Comparison of ENCODE assay signal across 12 cellular contexts in the genomic region with DNA sequence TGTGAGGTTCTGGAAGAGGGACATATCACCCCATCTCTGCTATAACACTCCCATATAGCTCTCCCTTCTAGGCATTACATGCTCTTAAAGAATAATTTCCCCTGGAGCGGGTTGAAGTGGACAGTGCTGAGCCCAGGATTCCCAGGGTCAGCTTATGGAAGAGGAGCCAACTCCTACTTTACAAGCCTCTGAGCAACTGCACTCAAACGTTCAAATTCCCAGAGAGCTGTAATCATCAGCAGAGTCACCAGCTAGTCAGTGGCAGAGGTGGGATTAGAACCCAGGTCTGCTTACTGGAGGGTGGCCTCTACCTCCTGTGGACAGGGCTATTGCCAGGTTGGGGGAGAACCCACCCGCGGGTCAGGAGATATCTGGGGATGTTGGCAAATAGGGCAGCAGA. TPM values are rescaled to one million over a fixed set of nuclear protein-coding genes. Genes with fewer than 3 reads are reported as not detected.
DNase-seq lines count a peak whose midpoint lies in the region; ATAC-seq and TF ChIP-seq lines count a peak whose summit lies in the region.
"Had no signal": no experiment of that assay in that cellular context is flagged by ENCODE, and none has a peak within 500 bp of the region (broad histone marks: within the 10 kb centered on the region; RNA-seq: fewer than 3 reads in every experiment).

No MANE protein-coding gene starts in this region.

- DNase-seq in activated CD4-positive, alpha-beta memory T cell treated with anti-CD3 and anti-CD28 coated beads, Interleukin-2, amount 10 ng/mL, durations not matched to agents 7 days and 5 days: no peak
- no peak for DNase-seq in activated CD4-positive, alpha-beta memory T cell treated with anti-CD3 and anti-CD28 coated beads for 36 hours
- no peak for DNase-seq in mesothelial cell of epicardium (ENCODE audit: low spot score in 2 of 2, unreplicated experiment in 2 of 2)
- no peak for DNase-seq in tibial artery
- DNase-seq in NCI-H2029 treated with DMSO at 0.1 percent for 48 hours (lab: John Stamatoyannopoulos, UW): no peak
- DNase-seq: AML-193; islet precursor cell; NCI-H1930; stimulated activated CD4-positive, alpha-beta T cell treated with anti-CD3 and anti-CD28 coated beads, Interleukin-15, amount 100 ng/mL, for 24 hours had no signal

- peak overlapping the region; percentile 74 to 92 for H3K4me3 ChIP-seq in tibial artery

- H3K27ac Mint-ChIP-seq in activated CD4-positive, alpha-beta memory T cell treated with anti-CD3 and anti-CD28 coated beads, Interleukin-2, amount 10 ng/mL, durations not matched to agents 7 days and 5 days: no peak overlapping the region
- no peak overlapping the region for H3K27ac Mint-ChIP-seq in activated CD4-positive, alpha-beta memory T cell treated with anti-CD3 and anti-CD28 coated beads for 36 hours
- H3K27ac Mint-ChIP-seq in brain: peak overlapping the region in 4 of 5 experiments; percentile 21 to 95 (median 70)
- H3K27ac Mint-ChIP-seq in mesothelial cell of epicardium: no peak overlapping the region

- H3K4me1 Mint-ChIP-seq in activated CD4-positive, alpha-beta memory T cell treated with anti-CD3 and anti-CD28 coated beads, Interleukin-2, amount 10 ng/mL, durations not matched to agents 7 days and 5 days: peaks cover 9% of the 10 kb centered on the region
- H3K4me1 Mint-ChIP-seq in activated CD4-positive, alpha-beta memory T cell treated with anti-CD3 and anti-CD28 coated beads for 36 hours (ENCODE audit: low read depth): no peaks in the 10 kb centered on the region
- peaks cover 57% of the 10 kb centered on the region for H3K4me1 Mint-ChIP-seq in brain
- peaks cover 11% of the 10 kb centered on the region for H3K4me1 Mint-ChIP-seq in mesothelial cell of epicardium

- no peaks in the 10 kb centered on the region for H3K9me3 Mint-ChIP-seq in activated CD4-positive, alpha-beta memory T cell treated with anti-CD3 and anti-CD28 coated beads, Interleukin-2, amount 10 ng/mL, durations not matched to agents 7 days and 5 days
- no peaks in the 10 kb centered on the region for H3K9me3 Mint-ChIP-seq in activated CD4-positive, alpha-beta memory T cell treated with anti-CD3 and anti-CD28 coated beads for 36 hours
- H3K9me3 Mint-ChIP-seq in brain (peaks cover 0 to 7% (median 0%) of the 10 kb centered on the region in 5 experiments), mesothelial cell of epicardium (no peaks in the 10 kb centered on the region)

- H3K9me3 ChIP-seq in tibial artery: no peaks in the 10 kb centered on the region

- H3K27ac ChIP-seq in tibial artery: peak overlapping the region; percentile 87 to 88

- TF ChIP-seq CTCF in brain (conservative IDR thresholded peaks at IDR 0.05): no peak
- TF ChIP-seq CTCF in mesothelial cell of epicardium (IDR thresholded peaks at IDR 0.05; ENCODE audit: unreplicated experiment): no peak
- no peak for TF ChIP-seq CTCF in tibial artery (IDR thresholded peaks at IDR 0.05)

- POLR2A ChIA-PET in activated CD4-positive, alpha-beta memory T cell treated with anti-CD3 and anti-CD28 coated beads, Interleukin-2, amount 10 ng/mL, durations not matched to agents 7 days and 5 days (lab: Charles Lee): no interaction called here
- POLR2A ChIA-PET in activated CD4-positive, alpha-beta memory T cell treated with anti-CD3 and anti-CD28 coated beads for 36 hours (lab: Charles Lee): interaction anchor here (0.6 kb wide), 1 partner anchor 509 kb away, joined by 4 read pairs; no protein-coding TSS in a partner anchor

- no peaks in the 10 kb centered on the region for H3K36me3 Mint-ChIP-seq in activated CD4-positive, alpha-beta memory T cell treated with anti-CD3 and anti-CD28 coated beads, Interleukin-2, amount 10 ng/mL, durations not matched to agents 7 days and 5 days (ENCODE audit: low read depth)
- no peaks in the 10 kb centered on the region for H3K36me3 Mint-ChIP-seq in activated CD4-positive, alpha-beta memory T cell treated with anti-CD3 and anti-CD28 coated beads for 36 hours
- peaks cover 3% of the 10 kb centered on the region for H3K36me3 Mint-ChIP-seq in brain
- no peaks in the 10 kb centered on the region for H3K36me3 Mint-ChIP-seq in mesothelial cell of epicardium

- peaks cover 0 to 68% (median 54%) of the 10 kb centered on the region in 4 donors for H3K4me1 ChIP-seq in tibial artery

- H3K4me3 Mint-ChIP-seq in activated CD4-positive, alpha-beta memory T cell treated with anti-CD3 and anti-CD28 coated beads, Interleukin-2, amount 10 ng/mL, durations not matched to agents 7 days and 5 days: peak overlapping the region; percentile 29
- H3K4me3 Mint-ChIP-seq in activated CD4-positive, alpha-beta memory T cell treated with anti-CD3 and anti-CD28 coated beads for 36 hours: no peak overlapping the region
- H3K4me3 Mint-ChIP-seq in brain: peak overlapping the region; percentile 69 to 92 (median 78)
- peak overlapping the region; percentile 66 for H3K4me3 Mint-ChIP-seq in mesothelial cell of epicardium

- ATAC-seq in HG02759 (IDR thresholded peaks at IDR 0.05; ENCODE audit: unreplicated experiment): no peak
- no peak for ATAC-seq in HG03521 (IDR thresholded peaks at IDR 0.05; ENCODE audit: unreplicated experiment)

- no peaks in the 10 kb centered on the region for H3K27me3 ChIP-seq in tibial artery

- CTCF ChIA-PET in activated CD4-positive, alpha-beta memory T cell treated with anti-CD3 and anti-CD28 coated beads, Interleukin-2, amount 10 ng/mL, durations not matched to agents 7 days and 5 days (lab: Charles Lee): interaction anchor here (1.1 to 1.3 kb wide), 2 partner anchors 55 to 181 kb away, joined by 3 to 4 read pairs; no protein-coding TSS in a partner anchor
- CTCF ChIA-PET in activated CD4-positive, alpha-beta memory T cell treated with anti-CD3 and anti-CD28 coated beads for 36 hours (lab: Charles Lee): interaction anchor here (0.7 kb wide), 1 partner anchor 196 kb away, joined by 3 read pairs; no protein-coding TSS in a partner anchor

- intact Hi-C loops in activated CD4-positive, alpha-beta memory T cell treated with anti-CD3 and anti-CD28 coated beads for 36 hours (cut with micrococcal nuclease): loop anchor here (5.0 kb wide), 1 partner anchor 55 kb away; no protein-coding TSS in a partner anchor
- intact Hi-C loops in tibial artery (cut with DNase I; ENCODE audit: low total_unique reads): loop anchor here (5.0 kb wide), 1 partner anchor 55 kb away; no protein-coding TSS in a partner anchor

- no peaks in the 10 kb centered on the region for H3K36me3 ChIP-seq in tibial artery

- peaks cover 46% of the 10 kb centered on the region for H3K27me3 Mint-ChIP-seq in activated CD4-positive, alpha-beta memory T cell treated with anti-CD3 and anti-CD28 coated beads, Interleukin-2, amount 10 ng/mL, durations not matched to agents 7 days and 5 days
- peaks cover 33% of the 10 kb centered on the region for H3K27me3 Mint-ChIP-seq in activated CD4-positive, alpha-beta memory T cell treated with anti-CD3 and anti-CD28 coated beads for 36 hours
- H3K27me3 Mint-ChIP-seq in brain: peaks cover 14% of the 10 kb centered on the region
- H3K27me3 Mint-ChIP-seq in mesothelial cell of epicardium (ENCODE audit: low read depth): peaks cover 35% of the 10 kb centered on the region

RNA-seq across cellular contexts. Expression of a gene that starts 1.4 kb away (rescaled TPM):
- 1 to 10 TPM; 3.0 to 3.3 TPM for total RNA-seq in activated CD4-positive, alpha-beta memory T cell treated with anti-CD3 and anti-CD28 coated beads, Interleukin-2, amount 10 ng/mL, durations not matched to agents 7 days and 5 days
- under 1 TPM; 0.29 to 0.38 TPM for total RNA-seq in activated CD4-positive, alpha-beta memory T cell treated with anti-CD3 and anti-CD28 coated beads for 36 hours
- polyA plus RNA-seq in brain (ENCODE audit: insufficient read depth, low read depth, low replicate concordance): 40.1 TPM
- total RNA-seq in mesothelial cell of epicardium: 10.9 to 11.8 TPM (median 11.7 TPM) in 3 replicates

Comparison
In these comparisons a context has a peak if more than half of its experiments do, and no peak if none do; other contexts are left out.
1. H3K27ac Mint-ChIP-seq: peak in brain (4 of 5); none in activated CD4-positive, alpha-beta memory T cell treated with anti-CD3 and anti-CD28 coated beads, Interleukin-2, amount 10 ng/mL, durations not matched to agents 7 days and 5 days (single experiment), activated CD4-positive, alpha-beta memory T cell treated with anti-CD3 and anti-CD28 coated beads for 36 hours (single experiment) and mesothelial cell of epicardium (single experiment).